Comparison of ENCODE assay signal across 8 cellular contexts in genomic region chr12:28497889-28498411, GRCh38.
A peak's percentile ranks its signal among the peaks of the same experiment; 100 is the strongest.
DNase-seq lines count a peak whose midpoint lies in the region; ATAC-seq and TF ChIP-seq lines count a peak whose summit lies in the region.

No MANE protein-coding gene starts in this region.

- CTCF ChIA-PET in activated CD4-positive, alpha-beta memory T cell treated with anti-CD3 and anti-CD28 coated beads, Interleukin-2, amount 10 ng/mL, durations not matched to agents 7 days and 5 days (lab: Charles Lee), result no interaction called here

- H3K27ac Mint-ChIP-seq in activated CD4-positive, alpha-beta memory T cell treated with anti-CD3 and anti-CD28 coated beads, Interleukin-2, amount 10 ng/mL, durations not matched to agents 7 days and 5 days, result no peak overlapping the region

- POLR2A ChIA-PET in activated CD4-positive, alpha-beta memory T cell treated with anti-CD3 and anti-CD28 coated beads, Interleukin-2, amount 10 ng/mL, durations not matched to agents 7 days and 5 days (lab: Charles Lee), result no interaction called here

- H3K27me3 Mint-ChIP-seq in activated CD4-positive, alpha-beta memory T cell treated with anti-CD3 and anti-CD28 coated beads, Interleukin-2, amount 10 ng/mL, durations not matched to agents 7 days and 5 days, result no peaks in the 10 kb centered on the region

- peaks cover 9% of the 10 kb centered on the region for H3K36me3 Mint-ChIP-seq in activated CD4-positive, alpha-beta memory T cell treated with anti-CD3 and anti-CD28 coated beads, Interleukin-2, amount 10 ng/mL, durations not matched to agents 7 days and 5 days (ENCODE audit: low read depth)

- no peak overlapping the region for H3K4me3 ChIP-seq in astrocyte of the spinal cord (ENCODE audit: low read depth, low read length)

- H3K4me1 Mint-ChIP-seq in activated CD4-positive, alpha-beta memory T cell treated with anti-CD3 and anti-CD28 coated beads, Interleukin-2, amount 10 ng/mL, durations not matched to agents 7 days and 5 days, result peaks cover 10% of the 10 kb centered on the region

- peak; percentile 88 for ATAC-seq in HG03108 (IDR thresholded peaks at IDR 0.05; ENCODE audit: unreplicated experiment)

- no peak for TF ChIP-seq CTCF in astrocyte of the spinal cord (IDR thresholded peaks at IDR 0.05; ENCODE audit: low read depth, low read length)

- in situ Hi-C loops in astrocyte of the spinal cord (cut with HindIII; ENCODE audit: low sequenced_read_pairs), result no loop called here

- no peaks in the 10 kb centered on the region for H3K9me3 Mint-ChIP-seq in activated CD4-positive, alpha-beta memory T cell treated with anti-CD3 and anti-CD28 coated beads, Interleukin-2, amount 10 ng/mL, durations not matched to agents 7 days and 5 days

- peak; percentile 9 for DNase-seq in stimulated activated CD4-positive, alpha-beta T cell treated with anti-CD3 and anti-CD28 coated beads, Interleukin-4, amount 100 ng/mL, for 24 hours
- DNase-seq in stimulated activated CD4-positive, alpha-beta T cell treated with anti-CD3 and anti-CD28 coated beads, Interleukin-2, amount 100 ng/mL, for 24 hours, result no peak
- DNase-seq in astrocyte of the spinal cord (ENCODE audit: low read depth, low spot score) (peak; percentile 53), cerebellar nuclear complex (lab: John Stamatoyannopoulos, UW) (no peak), NCI-H2196 treated with DMSO at 0.1 percent for 48 hours (lab: John Stamatoyannopoulos, UW; ENCODE audit: unreplicated experiment) (no peak)
- DNase-seq in activated CD4-positive, alpha-beta memory T cell treated with anti-CD3 and anti-CD28 coated beads, Interleukin-2, amount 10 ng/mL, durations not matched to agents 7 days and 5 days, result no peak
- no peak for DNase-seq in activated CD4-positive, alpha-beta T cell treated with anti-CD3 and anti-CD28 coated beads for 1 hour

- no peak overlapping the region for H3K4me3 Mint-ChIP-seq in activated CD4-positive, alpha-beta memory T cell treated with anti-CD3 and anti-CD28 coated beads, Interleukin-2, amount 10 ng/mL, durations not matched to agents 7 days and 5 days

Comparison
In these comparisons a context has a peak if more than half of its experiments do, and no peak if none do; other contexts are left out.
1. DNase-seq: peak in stimulated activated CD4-positive, alpha-beta T cell treated with anti-CD3 and anti-CD28 coated beads, Interleukin-4, amount 100 ng/mL, for 24 hours (single experiment) and astrocyte of the spinal cord (single experiment); none in stimulated activated CD4-positive, alpha-beta T cell treated with anti-CD3 and anti-CD28 coated beads, Interleukin-2, amount 100 ng/mL, for 24 hours (0 of 2), cerebellar nuclear complex (0 of 2), activated CD4-positive, alpha-beta memory T cell treated with anti-CD3 and anti-CD28 coated beads, Interleukin-2, amount 10 ng/mL, durations not matched to agents 7 days and 5 days (single experiment), activated CD4-positive, alpha-beta T cell treated with anti-CD3 and anti-CD28 coated beads for 1 hour (single experiment) and NCI-H2196 treated with DMSO at 0.1 percent for 48 hours (single experiment).